In the genomic region with DNA sequence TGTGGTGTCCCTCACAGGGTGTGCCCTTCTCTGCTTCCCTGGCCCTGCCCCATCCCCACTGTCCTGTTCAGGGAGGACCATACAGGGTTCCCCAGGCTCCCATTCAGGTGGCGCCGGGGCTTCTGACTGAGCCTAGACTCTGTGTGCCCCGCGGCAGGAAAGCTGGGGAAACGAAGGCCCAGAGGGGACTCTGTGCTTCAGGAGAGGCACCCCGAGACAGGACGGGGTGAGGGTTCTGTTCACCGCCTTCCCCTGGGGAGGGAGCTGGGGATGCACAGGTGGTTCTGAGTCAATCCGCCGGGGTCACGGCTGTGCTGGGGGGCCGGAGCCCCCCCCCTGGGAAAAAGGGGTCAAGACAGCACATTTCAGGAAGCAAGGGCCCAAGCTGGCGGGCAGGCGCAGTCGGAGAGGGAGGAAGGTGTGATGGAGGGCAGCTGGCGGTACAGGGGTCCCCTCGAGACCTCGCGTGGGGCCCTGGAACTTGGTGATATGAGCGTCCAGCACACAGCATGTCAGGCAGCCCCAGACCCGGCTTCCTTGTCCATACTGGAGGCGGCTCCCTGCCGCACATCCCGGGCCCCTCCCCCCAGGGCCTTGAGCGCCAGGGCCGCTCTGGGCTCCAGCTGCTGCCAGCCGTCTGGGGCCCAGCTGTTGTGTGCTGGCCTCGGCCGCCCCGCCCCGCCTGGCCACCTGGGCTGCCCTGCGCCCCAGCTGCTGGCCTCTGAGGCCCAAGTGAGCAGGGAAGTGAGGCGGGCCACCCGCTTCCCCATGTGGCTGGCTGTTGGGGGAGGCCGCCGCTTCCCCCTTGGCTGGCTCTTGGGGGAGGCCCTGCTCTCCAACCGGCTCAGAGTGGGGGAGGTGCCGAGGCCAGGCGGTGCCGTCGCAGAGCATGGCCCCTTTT, we compare ENCODE assay signal across 2 cellular contexts.
TF ChIP-seq lines count a peak whose summit lies in the region.

No MANE protein-coding gene starts in this region.

TF ChIP-seq in WTC11, 78 proteins besides CTCF, POLR2A, EP300 and RAD21 (continued from another document):
- TF ChIP-seq STAT6 (CRISPR knock-in tag; conservative IDR thresholded peaks at IDR 0.05; ENCODE audit: low read depth) (no peak), HMGA2 (CRISPR knock-in tag; IDR thresholded peaks at IDR 0.05) (no peak), NFATC4 (CRISPR knock-in tag; IDR thresholded peaks at IDR 0.05) (no peak), SP1 (CRISPR knock-in tag; conservative IDR thresholded peaks at IDR 0.05) (no peak), ZNF263 (CRISPR knock-in tag; IDR thresholded peaks at IDR 0.05; ENCODE audit: low read depth) (no peak), GRHL2 (CRISPR knock-in tag; IDR thresholded peaks at IDR 0.05; ENCODE audit: insufficient replicate concordance, severe bottlenecking) (no peak), SOX15 (CRISPR knock-in tag; IDR thresholded peaks at IDR 0.05) (no peak), GABPB1 (CRISPR knock-in tag; IDR thresholded peaks at IDR 0.05) (peak; percentile 78)
- TF ChIP-seq, protein P1, sequence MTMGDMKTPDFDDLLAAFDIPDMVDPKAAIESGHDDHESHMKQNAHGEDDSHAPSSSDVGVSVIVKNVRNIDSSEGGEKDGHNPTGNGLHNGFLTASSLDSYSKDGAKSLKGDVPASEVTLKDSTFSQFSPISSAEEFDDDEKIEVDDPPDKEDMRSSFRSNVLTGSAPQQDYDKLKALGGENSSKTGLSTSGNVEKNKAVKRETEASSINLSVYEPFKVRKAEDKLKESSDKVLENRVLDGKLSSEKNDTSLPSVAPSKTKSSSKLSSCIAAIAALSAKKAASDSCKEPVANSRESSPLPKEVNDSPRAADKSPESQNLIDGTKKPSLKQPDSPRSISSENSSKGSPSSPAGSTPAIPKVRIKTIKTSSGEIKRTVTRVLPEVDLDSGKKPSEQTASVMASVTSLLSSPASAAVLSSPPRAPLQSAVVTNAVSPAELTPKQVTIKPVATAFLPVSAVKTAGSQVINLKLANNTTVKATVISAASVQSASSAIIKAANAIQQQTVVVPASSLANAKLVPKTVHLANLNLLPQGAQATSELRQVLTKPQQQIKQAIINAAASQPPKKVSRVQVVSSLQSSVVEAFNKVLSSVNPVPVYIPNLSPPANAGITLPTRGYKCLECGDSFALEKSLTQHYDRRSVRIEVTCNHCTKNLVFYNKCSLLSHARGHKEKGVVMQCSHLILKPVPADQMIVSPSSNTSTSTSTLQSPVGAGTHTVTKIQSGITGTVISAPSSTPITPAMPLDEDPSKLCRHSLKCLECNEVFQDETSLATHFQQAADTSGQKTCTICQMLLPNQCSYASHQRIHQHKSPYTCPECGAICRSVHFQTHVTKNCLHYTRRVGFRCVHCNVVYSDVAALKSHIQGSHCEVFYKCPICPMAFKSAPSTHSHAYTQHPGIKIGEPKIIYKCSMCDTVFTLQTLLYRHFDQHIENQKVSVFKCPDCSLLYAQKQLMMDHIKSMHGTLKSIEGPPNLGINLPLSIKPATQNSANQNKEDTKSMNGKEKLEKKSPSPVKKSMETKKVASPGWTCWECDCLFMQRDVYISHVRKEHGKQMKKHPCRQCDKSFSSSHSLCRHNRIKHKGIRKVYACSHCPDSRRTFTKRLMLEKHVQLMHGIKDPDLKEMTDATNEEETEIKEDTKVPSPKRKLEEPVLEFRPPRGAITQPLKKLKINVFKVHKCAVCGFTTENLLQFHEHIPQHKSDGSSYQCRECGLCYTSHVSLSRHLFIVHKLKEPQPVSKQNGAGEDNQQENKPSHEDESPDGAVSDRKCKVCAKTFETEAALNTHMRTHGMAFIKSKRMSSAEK (CRISPR knock-in tag; IDR thresholded peaks at IDR 0.05; ENCODE audit: borderline replicate concordance) = no peak
- TF ChIP-seq, protein P2, sequence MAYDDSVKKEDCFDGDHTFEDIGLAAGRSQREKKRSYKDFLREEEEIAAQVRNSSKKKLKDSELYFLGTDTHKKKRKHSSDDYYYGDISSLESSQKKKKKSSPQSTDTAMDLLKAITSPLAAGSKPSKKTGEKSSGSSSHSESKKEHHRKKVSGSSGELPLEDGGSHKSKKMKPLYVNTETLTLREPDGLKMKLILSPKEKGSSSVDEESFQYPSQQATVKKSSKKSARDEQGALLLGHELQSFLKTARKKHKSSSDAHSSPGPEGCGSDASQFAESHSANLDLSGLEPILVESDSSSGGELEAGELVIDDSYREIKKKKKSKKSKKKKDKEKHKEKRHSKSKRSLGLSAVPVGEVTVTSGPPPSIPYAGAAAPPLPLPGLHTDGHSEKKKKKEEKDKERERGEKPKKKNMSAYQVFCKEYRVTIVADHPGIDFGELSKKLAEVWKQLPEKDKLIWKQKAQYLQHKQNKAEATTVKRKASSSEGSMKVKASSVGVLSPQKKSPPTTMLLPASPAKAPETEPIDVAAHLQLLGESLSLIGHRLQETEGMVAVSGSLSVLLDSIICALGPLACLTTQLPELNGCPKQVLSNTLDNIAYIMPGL (CRISPR knock-in tag; IDR thresholded peaks at IDR 0.05) = 0 out of 2 replicates have a peak, but pooled peaks have one; percentile 28

TF ChIP-seq in HepG2, 621 proteins besides CTCF, POLR2A, EP300 and RAD21 (continued from another document and continues in another):
- TF ChIP-seq, protein P3, sequence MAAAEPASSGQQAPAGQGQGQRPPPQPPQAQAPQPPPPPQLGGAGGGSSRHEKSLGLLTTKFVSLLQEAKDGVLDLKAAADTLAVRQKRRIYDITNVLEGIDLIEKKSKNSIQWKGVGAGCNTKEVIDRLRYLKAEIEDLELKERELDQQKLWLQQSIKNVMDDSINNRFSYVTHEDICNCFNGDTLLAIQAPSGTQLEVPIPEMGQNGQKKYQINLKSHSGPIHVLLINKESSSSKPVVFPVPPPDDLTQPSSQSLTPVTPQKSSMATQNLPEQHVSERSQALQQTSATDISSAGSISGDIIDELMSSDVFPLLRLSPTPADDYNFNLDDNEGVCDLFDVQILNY (CRISPR knock-in tag; conservative IDR thresholded peaks at IDR 0.05) = peak; percentile 62; the same call in 1 of the 2 replicates
- peak; percentile 45; the same call in 1 of the 2 replicates for TF ChIP-seq ZNF501 (CRISPR knock-in tag; IDR thresholded peaks at IDR 0.05)
- peak; percentile 97 for TF ChIP-seq RBFOX2 (IDR thresholded peaks at IDR 0.05; ENCODE audit: low read depth, low read length)
- TF ChIP-seq, protein P4, sequence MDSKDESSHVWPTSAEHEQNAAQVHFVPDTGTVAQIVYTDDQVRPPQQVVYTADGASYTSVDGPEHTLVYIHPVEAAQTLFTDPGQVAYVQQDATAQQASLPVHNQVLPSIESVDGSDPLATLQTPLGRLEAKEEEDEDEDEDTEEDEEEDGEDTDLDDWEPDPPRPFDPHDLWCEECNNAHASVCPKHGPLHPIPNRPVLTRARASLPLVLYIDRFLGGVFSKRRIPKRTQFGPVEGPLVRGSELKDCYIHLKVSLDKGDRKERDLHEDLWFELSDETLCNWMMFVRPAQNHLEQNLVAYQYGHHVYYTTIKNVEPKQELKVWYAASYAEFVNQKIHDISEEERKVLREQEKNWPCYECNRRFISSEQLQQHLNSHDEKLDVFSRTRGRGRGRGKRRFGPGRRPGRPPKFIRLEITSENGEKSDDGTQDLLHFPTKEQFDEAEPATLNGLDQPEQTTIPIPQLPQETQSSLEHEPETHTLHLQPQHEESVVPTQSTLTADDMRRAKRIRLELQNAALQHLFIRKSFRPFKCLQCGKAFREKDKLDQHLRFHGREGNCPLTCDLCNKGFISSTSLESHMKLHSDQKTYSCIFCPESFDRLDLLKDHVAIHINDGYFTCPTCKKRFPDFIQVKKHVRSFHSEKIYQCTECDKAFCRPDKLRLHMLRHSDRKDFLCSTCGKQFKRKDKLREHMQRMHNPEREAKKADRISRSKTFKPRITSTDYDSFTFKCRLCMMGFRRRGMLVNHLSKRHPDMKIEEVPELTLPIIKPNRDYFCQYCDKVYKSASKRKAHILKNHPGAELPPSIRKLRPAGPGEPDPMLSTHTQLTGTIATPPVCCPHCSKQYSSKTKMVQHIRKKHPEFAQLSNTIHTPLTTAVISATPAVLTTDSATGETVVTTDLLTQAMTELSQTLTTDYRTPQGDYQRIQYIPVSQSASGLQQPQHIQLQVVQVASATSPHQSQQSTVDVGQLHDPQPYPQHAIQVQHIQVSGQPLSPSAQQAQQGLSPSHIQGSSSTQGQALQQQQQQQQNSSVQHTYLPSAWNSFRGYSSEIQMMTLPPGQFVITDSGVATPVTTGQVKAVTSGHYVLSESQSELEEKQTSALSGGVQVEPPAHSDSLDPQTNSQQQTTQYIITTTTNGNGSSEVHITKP (CRISPR knock-in tag; IDR thresholded peaks at IDR 0.05; ENCODE audit: low read depth) = 0 out of 2 replicates have a peak, but pooled peaks have one; percentile 64
- no peak for TF ChIP-seq ZNF703 (CRISPR knock-in tag; IDR thresholded peaks at IDR 0.05; ENCODE audit: borderline replicate concordance)
- peak; percentile 18; the same call in 1 of the 2 replicates for TF ChIP-seq RBAK (CRISPR knock-in tag; IDR thresholded peaks at IDR 0.05)
- TF ChIP-seq ZNF572 (CRISPR knock-in tag; IDR thresholded peaks at IDR 0.05) = peak; percentile 81; the same call in 1 of the 2 replicates
- TF ChIP-seq, protein P5, sequence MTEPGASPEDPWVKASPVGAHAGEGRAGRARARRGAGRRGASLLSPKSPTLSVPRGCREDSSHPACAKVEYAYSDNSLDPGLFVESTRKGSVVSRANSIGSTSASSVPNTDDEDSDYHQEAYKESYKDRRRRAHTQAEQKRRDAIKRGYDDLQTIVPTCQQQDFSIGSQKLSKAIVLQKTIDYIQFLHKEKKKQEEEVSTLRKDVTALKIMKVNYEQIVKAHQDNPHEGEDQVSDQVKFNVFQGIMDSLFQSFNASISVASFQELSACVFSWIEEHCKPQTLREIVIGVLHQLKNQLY (CRISPR knock-in tag; IDR thresholded peaks at IDR 0.05) = peak; percentile 89
- TF ChIP-seq, protein P6, sequence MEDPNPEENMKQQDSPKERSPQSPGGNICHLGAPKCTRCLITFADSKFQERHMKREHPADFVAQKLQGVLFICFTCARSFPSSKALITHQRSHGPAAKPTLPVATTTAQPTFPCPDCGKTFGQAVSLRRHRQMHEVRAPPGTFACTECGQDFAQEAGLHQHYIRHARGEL (CRISPR knock-in tag; IDR thresholded peaks at IDR 0.05) = peak; percentile 89
- peak; percentile 44; the same call in 1 of the 2 replicates for TF ChIP-seq TCF7 (IDR thresholded peaks at IDR 0.05; ENCODE audit: low read depth)
- TF ChIP-seq, protein P7, sequence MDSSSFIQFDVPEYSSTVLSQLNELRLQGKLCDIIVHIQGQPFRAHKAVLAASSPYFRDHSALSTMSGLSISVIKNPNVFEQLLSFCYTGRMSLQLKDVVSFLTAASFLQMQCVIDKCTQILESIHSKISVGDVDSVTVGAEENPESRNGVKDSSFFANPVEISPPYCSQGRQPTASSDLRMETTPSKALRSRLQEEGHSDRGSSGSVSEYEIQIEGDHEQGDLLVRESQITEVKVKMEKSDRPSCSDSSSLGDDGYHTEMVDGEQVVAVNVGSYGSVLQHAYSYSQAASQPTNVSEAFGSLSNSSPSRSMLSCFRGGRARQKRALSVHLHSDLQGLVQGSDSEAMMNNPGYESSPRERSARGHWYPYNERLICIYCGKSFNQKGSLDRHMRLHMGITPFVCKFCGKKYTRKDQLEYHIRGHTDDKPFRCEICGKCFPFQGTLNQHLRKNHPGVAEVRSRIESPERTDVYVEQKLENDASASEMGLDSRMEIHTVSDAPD (CRISPR knock-in tag; IDR thresholded peaks at IDR 0.05) = peak; percentile 66
- no peak; the same call in 1 of the 2 replicates for TF ChIP-seq TOE1 (CRISPR knock-in tag; IDR thresholded peaks at IDR 0.05)
- TF ChIP-seq ZNF709 (CRISPR knock-in tag; IDR thresholded peaks at IDR 0.05) = no peak
- TF ChIP-seq PHF20 (CRISPR knock-in tag; IDR thresholded peaks at IDR 0.05) = no peak
- peak; percentile 87; the same call in 1 of the 2 replicates for TF ChIP-seq MED13 (CRISPR knock-in tag; IDR thresholded peaks at IDR 0.05)
- peak; percentile 72 for TF ChIP-seq SIX4 (CRISPR knock-in tag; IDR thresholded peaks at IDR 0.05)
- TF ChIP-seq TFE3 (CRISPR knock-in tag; IDR thresholded peaks at IDR 0.05) = peak; percentile 74; the same call in 1 of the 2 replicates
- peak; percentile 97 for TF ChIP-seq ZNF331 (CRISPR knock-in tag; IDR thresholded peaks at IDR 0.05)
- TF ChIP-seq ZHX1 (CRISPR knock-in tag; IDR thresholded peaks at IDR 0.05; ENCODE audit: low read depth) = peak; percentile 84
- peak; percentile 100 for TF ChIP-seq ZBTB42 (CRISPR knock-in tag; IDR thresholded peaks at IDR 0.05)
- peak; percentile 93 for TF ChIP-seq ERF (CRISPR knock-in tag; IDR thresholded peaks at IDR 0.05)
- TF ChIP-seq GZF1 (CRISPR knock-in tag; IDR thresholded peaks at IDR 0.05) = peak; percentile 91; the same call in 1 of the 2 replicates
- TF ChIP-seq, protein P8, sequence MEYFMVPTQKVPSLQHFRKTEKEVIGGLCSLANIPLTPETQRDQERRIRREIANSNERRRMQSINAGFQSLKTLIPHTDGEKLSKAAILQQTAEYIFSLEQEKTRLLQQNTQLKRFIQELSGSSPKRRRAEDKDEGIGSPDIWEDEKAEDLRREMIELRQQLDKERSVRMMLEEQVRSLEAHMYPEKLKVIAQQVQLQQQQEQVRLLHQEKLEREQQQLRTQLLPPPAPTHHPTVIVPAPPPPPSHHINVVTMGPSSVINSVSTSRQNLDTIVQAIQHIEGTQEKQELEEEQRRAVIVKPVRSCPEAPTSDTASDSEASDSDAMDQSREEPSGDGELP (IDR thresholded peaks at IDR 0.05; ENCODE audit: borderline replicate concordance, low read depth) = peak; percentile 100
- TF ChIP-seq ZKSCAN5 (CRISPR knock-in tag; IDR thresholded peaks at IDR 0.05) = 0 out of 2 replicates have a peak, but pooled peaks have one; percentile 31
